In genomic region chr3:163809540-163809993, GRCh38 we compare ENCODE assay signal across 17 cellular contexts.
DNase-seq lines count a peak whose midpoint lies in the region; ATAC-seq and TF ChIP-seq lines count a peak whose summit lies in the region.
"Had no signal": no experiment of that assay in that cellular context is flagged by ENCODE, and none has a peak within 500 bp of the region (broad histone marks: within the 10 kb centered on the region; RNA-seq: fewer than 3 reads in every experiment).

No MANE protein-coding gene starts in this region.

- no peaks in the 10 kb centered on the region for H4K20me1 ChIP-seq in hepatocyte (ENCODE audit: insufficient read depth, poor library complexity, severe bottlenecking)

- no peak overlapping the region for H3K27ac Mint-ChIP-seq in activated CD8-positive, alpha-beta T cell treated with anti-CD3 and anti-CD28 coated beads, Interleukin-2, amount 10 ng/mL, durations not matched to agents 7 days and 5 days
- H3K27ac Mint-ChIP-seq: T-helper 17 cell had no signal

- H3K4me2 ChIP-seq in hepatocyte: no peak overlapping the region

- TF ChIP-seq CTCF in hepatocyte (IDR thresholded peaks at IDR 0.05; ENCODE audit: poor library complexity) (no peak), foreskin keratinocyte (conservative IDR thresholded peaks at IDR 0.05) (no peak)

- no peaks in the 10 kb centered on the region for H3K36me3 Mint-ChIP-seq in activated CD8-positive, alpha-beta T cell treated with anti-CD3 and anti-CD28 coated beads, Interleukin-2, amount 10 ng/mL, durations not matched to agents 7 days and 5 days (ENCODE audit: low read depth)

- H3K27me3 Mint-ChIP-seq in activated CD8-positive, alpha-beta T cell treated with anti-CD3 and anti-CD28 coated beads, Interleukin-2, amount 10 ng/mL, durations not matched to agents 7 days and 5 days (ENCODE audit: low read depth): no peaks in the 10 kb centered on the region
- H3K27me3 Mint-ChIP-seq: T-helper 17 cell had no signal

- no peaks in the 10 kb centered on the region for H3K27me3 ChIP-seq in hepatocyte
- no peaks in the 10 kb centered on the region for H3K27me3 ChIP-seq in foreskin keratinocyte
- H3K27me3 ChIP-seq: adrenal gland, suprapubic skin had no signal

- CTCF ChIA-PET in activated CD8-positive, alpha-beta T cell treated with anti-CD3 and anti-CD28 coated beads, Interleukin-2, amount 10 ng/mL, durations not matched to agents 7 days and 5 days (lab: Charles Lee): no interaction called here

- H3K4me1 ChIP-seq in hepatocyte (ENCODE audit: insufficient read depth) (no peaks in the 10 kb centered on the region), foreskin keratinocyte (no peaks in the 10 kb centered on the region)
- H3K4me1 ChIP-seq: adrenal gland, suprapubic skin had no signal

- H3K9me2 ChIP-seq in hepatocyte (replicated peaks; ENCODE audit: insufficient read depth): no peaks in the 10 kb centered on the region

- POLR2A ChIA-PET in activated CD8-positive, alpha-beta T cell treated with anti-CD3 and anti-CD28 coated beads, Interleukin-2, amount 10 ng/mL, durations not matched to agents 7 days and 5 days (lab: Charles Lee): no interaction called here

- peak; percentile 63 for ATAC-seq in GM21423 (IDR thresholded peaks at IDR 0.05; ENCODE audit: unreplicated experiment)
- ATAC-seq in HG03457 (IDR thresholded peaks at IDR 0.05; ENCODE audit: unreplicated experiment): peak; percentile 61
- ATAC-seq in GM21528 (IDR thresholded peaks at IDR 0.05; ENCODE audit: low FRiP score, unreplicated experiment): no peak
- ATAC-seq in foreskin keratinocyte: no peak
- ATAC-seq in HG03039 (IDR thresholded peaks at IDR 0.05; ENCODE audit: unreplicated experiment): no peak
- no peak for ATAC-seq in activated CD8-positive, alpha-beta T cell treated with anti-CD3 and anti-CD28 coated beads, Interleukin-2, amount 10 ng/mL, durations not matched to agents 7 days and 5 days
- ATAC-seq: T-helper 17 cell had no signal

- H3K27ac ChIP-seq in hepatocyte (no peak overlapping the region), foreskin keratinocyte (no peak overlapping the region)
- H3K27ac ChIP-seq: adrenal gland, RWPE1, suprapubic skin had no signal

- H3K9me3 ChIP-seq in hepatocyte (ENCODE audit: low read depth): no peaks in the 10 kb centered on the region
- H3K9me3 ChIP-seq: adrenal gland had no signal

- no peaks in the 10 kb centered on the region for H3K4me1 Mint-ChIP-seq in activated CD8-positive, alpha-beta T cell treated with anti-CD3 and anti-CD28 coated beads, Interleukin-2, amount 10 ng/mL, durations not matched to agents 7 days and 5 days (ENCODE audit: low read depth)
- H3K4me1 Mint-ChIP-seq: T-helper 17 cell had no signal

- H2AFZ ChIP-seq in hepatocyte: peak overlapping the region; percentile 19

- no peaks in the 10 kb centered on the region for H3K79me2 ChIP-seq in hepatocyte

- no peaks in the 10 kb centered on the region for H3K36me3 ChIP-seq in hepatocyte (replicated peaks; ENCODE audit: insufficient read depth, low read depth)
- H3K36me3 ChIP-seq: adrenal gland, suprapubic skin had no signal

- H3K4me3 ChIP-seq in hepatocyte: no peak overlapping the region
- H3K4me3 ChIP-seq: adrenal gland, suprapubic skin had no signal

- H3K4me3 Mint-ChIP-seq in activated CD8-positive, alpha-beta T cell treated with anti-CD3 and anti-CD28 coated beads, Interleukin-2, amount 10 ng/mL, durations not matched to agents 7 days and 5 days: no peak overlapping the region
- H3K4me3 Mint-ChIP-seq: T-helper 17 cell had no signal

- DNase-seq in ELR (ENCODE audit: low read depth): peak; percentile 19
- DNase-seq in hepatocyte (ENCODE audit: low spot score): no peak
- DNase-seq in foreskin keratinocyte: no peak
- DNase-seq in activated CD8-positive, alpha-beta T cell treated with anti-CD3 and anti-CD28 coated beads, Interleukin-2, amount 10 ng/mL, durations not matched to agents 7 days and 5 days: no peak
- DNase-seq: activated CD4-positive, alpha-beta T cell treated with anti-CD3 and anti-CD28 coated beads for 48 hours; activated T-cell treated with anti-CD3 and anti-CD28 coated beads, Interleukin-2, amount 50 U/mL, for 48 hours; adrenal gland; H7; kidney; NCI-H524 treated with DMSO at 0.1 percent for 48 hours; T-helper 17 cell had no signal

- no peaks in the 10 kb centered on the region for H3K9me3 Mint-ChIP-seq in activated CD8-positive, alpha-beta T cell treated with anti-CD3 and anti-CD28 coated beads, Interleukin-2, amount 10 ng/mL, durations not matched to agents 7 days and 5 days (ENCODE audit: insufficient read depth)

- 39% methylated on average over 4 of the region's 4 CpGs for WGBS in hepatocyte (ENCODE audit: low lambda C conversion rate, missing lambda C conversion rate)

Comparison
In these comparisons a context has a peak if more than half of its experiments do, and no peak if none do; other contexts are left out.
1. ATAC-seq: peak in GM21423 (single experiment) and HG03457 (single experiment); none in GM21528 (single experiment), foreskin keratinocyte (single experiment), HG03039 (single experiment) and activated CD8-positive, alpha-beta T cell treated with anti-CD3 and anti-CD28 coated beads, Interleukin-2, amount 10 ng/mL, durations not matched to agents 7 days and 5 days (single experiment).